In the genomic region with DNA sequence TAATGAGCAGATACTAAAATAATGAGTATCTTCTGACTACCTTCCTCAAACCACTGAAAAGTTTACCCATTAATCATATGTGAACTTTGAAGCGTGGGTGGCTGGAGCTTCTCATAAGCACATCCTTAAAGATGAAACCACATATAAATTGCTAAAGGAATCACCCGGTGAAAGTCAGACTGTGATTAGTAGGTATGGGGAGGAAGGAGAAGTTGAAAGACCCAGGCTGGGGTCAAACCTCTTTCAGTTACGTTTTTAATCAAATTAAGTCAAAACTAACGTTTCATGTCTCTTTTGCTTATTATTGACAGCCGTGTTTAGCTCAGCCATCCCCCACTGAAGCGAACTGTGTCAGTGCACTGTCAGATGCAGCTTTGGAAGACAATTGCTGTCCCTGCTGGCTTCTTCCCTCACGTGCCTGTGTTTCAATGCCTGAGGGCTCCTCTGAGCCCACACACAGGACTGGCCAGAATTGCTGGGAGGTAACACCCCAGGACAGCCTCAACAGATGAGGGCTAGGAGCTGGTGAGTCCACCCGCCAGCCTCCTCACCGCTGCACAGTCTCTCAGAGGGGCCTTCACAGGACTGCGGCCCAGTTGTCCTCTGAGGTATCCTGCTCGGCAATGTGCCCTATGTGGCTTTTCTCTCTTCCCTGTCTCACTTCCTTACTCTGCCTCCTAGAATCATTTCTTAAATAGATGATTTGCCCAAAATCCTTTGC, we compare ENCODE assay signal across 8 cellular contexts. TPM values are rescaled to one million over a fixed set of nuclear protein-coding genes. Genes with fewer than 3 reads are reported as not detected.
DNase-seq lines count a peak whose midpoint lies in the region; ATAC-seq, FAIRE-seq and TF ChIP-seq lines count a peak whose summit lies in the region.

No MANE protein-coding gene starts in this region.

- peak overlapping the region; percentile 84 for H3K27ac Mint-ChIP-seq in activated T-cell treated with anti-CD3 and anti-CD28 coated beads, Interleukin-2, amount 50 U/mL, for 24 hours
- peak overlapping the region; percentile 19 for H3K27ac Mint-ChIP-seq in mesothelial cell of epicardium

- no peak for TF ChIP-seq POLR2A in GM12891 (IDR thresholded peaks at IDR 0.05; ENCODE audit: low read depth, low read length)

- peak overlapping the region; percentile 52 for H3K4me3 Mint-ChIP-seq in activated T-cell treated with anti-CD3 and anti-CD28 coated beads, Interleukin-2, amount 50 U/mL, for 24 hours
- H3K4me3 Mint-ChIP-seq in mesothelial cell of epicardium, result no peak overlapping the region

- peak; percentile 78 for ATAC-seq in GM21723 (IDR thresholded peaks at IDR 0.05; ENCODE audit: unreplicated experiment)

- peaks cover 7% of the 10 kb centered on the region for H3K27me3 Mint-ChIP-seq in activated T-cell treated with anti-CD3 and anti-CD28 coated beads, Interleukin-2, amount 50 U/mL, for 24 hours
- H3K27me3 Mint-ChIP-seq in mesothelial cell of epicardium (ENCODE audit: low read depth), result no peaks in the 10 kb centered on the region

- H3K9me3 Mint-ChIP-seq in activated T-cell treated with anti-CD3 and anti-CD28 coated beads, Interleukin-2, amount 50 U/mL, for 24 hours, result no peaks in the 10 kb centered on the region
- no peaks in the 10 kb centered on the region for H3K9me3 Mint-ChIP-seq in mesothelial cell of epicardium

- DNase-seq in GM12891 (ENCODE audit: insufficient read length, low spot score), result peak; percentile 45
- peak; percentile 56 for DNase-seq in M059J (ENCODE audit: low read depth)
- peak; percentile 68 for DNase-seq in activated T-cell treated with anti-CD3 and anti-CD28 coated beads, Interleukin-2, amount 50 U/mL, for 24 hours
- DNase-seq in mesothelial cell of epicardium (ENCODE audit: low spot score in 2 of 2, unreplicated experiment in 2 of 2), result no peak
- no peak for DNase-seq in AML-193 (lab: John Stamatoyannopoulos, UW)
- no peak for DNase-seq in hippocampal formation (lab: John Stamatoyannopoulos, UW)
- no peak for DNase-seq in NK-92 treated with Interleukin-12 subunit alpha and Interleukin-12 subunit beta, amount 100 ng/mL, for 24 hours (lab: John Stamatoyannopoulos, UW)

- no peak for TF ChIP-seq CTCF in mesothelial cell of epicardium (IDR thresholded peaks at IDR 0.05; ENCODE audit: unreplicated experiment)

- FAIRE-seq in GM12891 (lab: Jason Lieb, UNC), result peak; percentile 90

- peaks cover 45% of the 10 kb centered on the region for H3K4me1 Mint-ChIP-seq in activated T-cell treated with anti-CD3 and anti-CD28 coated beads, Interleukin-2, amount 50 U/mL, for 24 hours (ENCODE audit: low read depth)
- peaks cover 43% of the 10 kb centered on the region for H3K4me1 Mint-ChIP-seq in mesothelial cell of epicardium

- no peaks in the 10 kb centered on the region for H3K36me3 Mint-ChIP-seq in activated T-cell treated with anti-CD3 and anti-CD28 coated beads, Interleukin-2, amount 50 U/mL, for 24 hours (ENCODE audit: low read depth)
- H3K36me3 Mint-ChIP-seq in mesothelial cell of epicardium, result peaks cover 6% of the 10 kb centered on the region

TF ChIP-seq in GM12891, 5 proteins besides CTCF, POLR2A, EP300 and RAD21:
- TF ChIP-seq TAF1 (IDR thresholded peaks at IDR 0.05; ENCODE audit: low read depth, low read length), result no peak
- TF ChIP-seq SPI1 (IDR thresholded peaks at IDR 0.05; ENCODE audit: low read depth, low read length), result peak; percentile 75
- peak; percentile 51 for TF ChIP-seq PAX5 (IDR thresholded peaks at IDR 0.05; ENCODE audit: insufficient read depth, low read length, severe bottlenecking)
- peak; percentile 47; the same call in 1 of the 2 replicates for TF ChIP-seq POLR2AphosphoS5 (IDR thresholded peaks at IDR 0.05; ENCODE audit: low read depth, low read length)
- peak; percentile 86 for TF ChIP-seq POU2F2 (IDR thresholded peaks at IDR 0.05; ENCODE audit: low read depth, low read length)

RNA-seq across cellular contexts. Expression of a gene that starts 29.3 kb away (rescaled TPM):
- polyA plus RNA-seq in GM12891 (2012; ENCODE audit: low read depth, missing spikeins), result 14.1 TPM
- total RNA-seq in M059J (2014; rRNA removed; shearing (Covaris generic)), result 9.2 and 9.9 TPM in 2 replicates
- total RNA-seq in mesothelial cell of epicardium, result 78.7 to 88.6 TPM (median 80.5 TPM) in 3 replicates

Comparison
In these comparisons a context has a peak if more than half of its experiments do, and no peak if none do; other contexts are left out.
1. DNase-seq: peak in GM12891 (single experiment), M059J (single experiment) and activated T-cell treated with anti-CD3 and anti-CD28 coated beads, Interleukin-2, amount 50 U/mL, for 24 hours (single experiment); none in mesothelial cell of epicardium (0 of 2), AML-193 (0 of 2), hippocampal formation (0 of 2) and NK-92 treated with Interleukin-12 subunit alpha and Interleukin-12 subunit beta, amount 100 ng/mL, for 24 hours (single experiment).